17 cellular contexts compared by ENCODE assay signal in the genomic region with DNA sequence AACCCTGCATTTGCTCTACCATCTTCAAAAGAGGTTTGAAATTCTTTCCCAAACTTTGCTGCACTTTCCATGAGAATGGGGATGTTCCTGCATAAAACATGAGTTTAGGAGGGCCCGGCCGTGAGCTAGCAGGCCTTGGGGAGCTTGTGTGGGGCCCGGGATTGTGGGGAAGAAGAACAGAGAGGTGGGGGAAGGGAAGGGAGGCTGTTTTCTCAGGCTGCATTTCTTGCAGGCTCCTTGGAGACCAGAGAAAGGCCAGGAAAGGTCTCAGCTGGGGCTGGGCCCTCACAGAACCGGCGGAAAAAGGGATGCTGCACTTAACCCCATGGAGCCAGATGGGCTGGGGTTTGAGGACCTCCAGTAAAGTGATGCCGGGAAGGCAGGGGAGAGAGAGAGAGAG. TPM values are rescaled to one million over a fixed set of nuclear protein-coding genes. Genes with fewer than 3 reads are reported as not detected.
"Had no signal": no experiment of that assay in that cellular context is flagged by ENCODE, and none has a peak within 500 bp of the region (broad histone marks: within the 10 kb centered on the region; RNA-seq: fewer than 3 reads in every experiment).

No MANE protein-coding gene starts in this region.

- H3K9me3 ChIP-seq: breast epithelium, heart left ventricle, pancreas, suprapubic skin had no signal

- H3K4me1 Mint-ChIP-seq: activated CD4-positive, alpha-beta T cell treated with anti-CD3 and anti-CD28 coated beads, Interleukin-2, amount 10 ng/mL, durations not matched to agents 7 days and 5 days; activated naive CD8-positive, alpha-beta T cell treated with anti-CD3 and anti-CD28 coated beads, Interleukin-2, amount 10 ng/mL, durations not matched to agents 7 days and 5 days had no signal

- H3K4me3 Mint-ChIP-seq: activated CD4-positive, alpha-beta T cell treated with anti-CD3 and anti-CD28 coated beads, Interleukin-2, amount 10 ng/mL, durations not matched to agents 7 days and 5 days; activated naive CD8-positive, alpha-beta T cell treated with anti-CD3 and anti-CD28 coated beads, Interleukin-2, amount 10 ng/mL, durations not matched to agents 7 days and 5 days; dendritic cell treated with granulocyte-macrophage colony-stimulating factor and Interleukin-4, amounts not matched to agents 40 ng/mL and 50 ng/mL, for 4 days; stimulated activated naive CD8-positive, alpha-beta T cell treated with anti-CD3 and anti-CD28 coated beads, Interleukin-15, Interleukin-2, amounts not matched to agents 100 ng/mL and 50 ng/mL, for 24 hours; T-helper 2 cell treated with Interferon-gamma antibody and Interleukin-4, amounts not matched to agents 5 μg/mL and 100 μg/mL, for 36 hours had no signal

- H3K9me3 Mint-ChIP-seq: activated CD4-positive, alpha-beta T cell treated with anti-CD3 and anti-CD28 coated beads, Interleukin-2, amount 10 ng/mL, durations not matched to agents 7 days and 5 days; activated naive CD8-positive, alpha-beta T cell treated with anti-CD3 and anti-CD28 coated beads, Interleukin-2, amount 10 ng/mL, durations not matched to agents 7 days and 5 days; dendritic cell treated with granulocyte-macrophage colony-stimulating factor and Interleukin-4, amounts not matched to agents 40 ng/mL and 50 ng/mL, for 4 days; stimulated activated naive CD8-positive, alpha-beta T cell treated with anti-CD3 and anti-CD28 coated beads, Interleukin-15, Interleukin-2, amounts not matched to agents 100 ng/mL and 50 ng/mL, for 24 hours; T-helper 2 cell treated with Interferon-gamma antibody and Interleukin-4, amounts not matched to agents 5 μg/mL and 100 μg/mL, for 36 hours had no signal

- H3K27ac ChIP-seq: breast epithelium, heart left ventricle, pancreas, suprapubic skin had no signal

- DNase-seq: activated CD4-positive, alpha-beta T cell treated with anti-CD3 and anti-CD28 coated beads, Interleukin-2, amount 10 ng/mL, durations not matched to agents 7 days and 5 days; activated CD4-positive, CD25-positive, alpha-beta regulatory T cell; activated CD8-positive, alpha-beta memory T cell treated with anti-CD3 and anti-CD28 coated beads, Interleukin-2, amount 50 U/mL, for 48 hours; activated naive CD8-positive, alpha-beta T cell treated with anti-CD3 and anti-CD28 coated beads, Interleukin-2, amount 10 ng/mL, durations not matched to agents 7 days and 5 days; anterior cingulate cortex; heart left ventricle; kidney glomerular epithelial cell; mesenchymal stem cell; pancreas; trophoblast cell had no signal

- H3K27me3 ChIP-seq: pancreas had no signal

- H3K4me3 ChIP-seq: breast epithelium, heart left ventricle, pancreas, suprapubic skin had no signal

- H3K36me3 ChIP-seq: breast epithelium, heart left ventricle, pancreas, suprapubic skin had no signal

- H3K27ac Mint-ChIP-seq: activated CD4-positive, alpha-beta T cell treated with anti-CD3 and anti-CD28 coated beads, Interleukin-2, amount 10 ng/mL, durations not matched to agents 7 days and 5 days; activated naive CD8-positive, alpha-beta T cell treated with anti-CD3 and anti-CD28 coated beads, Interleukin-2, amount 10 ng/mL, durations not matched to agents 7 days and 5 days; dendritic cell treated with granulocyte-macrophage colony-stimulating factor and Interleukin-4, amounts not matched to agents 40 ng/mL and 50 ng/mL, for 4 days; stimulated activated naive CD8-positive, alpha-beta T cell treated with anti-CD3 and anti-CD28 coated beads, Interleukin-15, Interleukin-2, amounts not matched to agents 100 ng/mL and 50 ng/mL, for 24 hours; T-helper 2 cell treated with Interferon-gamma antibody and Interleukin-4, amounts not matched to agents 5 μg/mL and 100 μg/mL, for 36 hours had no signal

- H3K4me1 ChIP-seq: breast epithelium, pancreas had no signal

- ATAC-seq: heart left ventricle, pancreas, sciatic nerve had no signal

- H3K36me3 Mint-ChIP-seq: activated naive CD8-positive, alpha-beta T cell treated with anti-CD3 and anti-CD28 coated beads, Interleukin-2, amount 10 ng/mL, durations not matched to agents 7 days and 5 days had no signal

RNA-seq across cellular contexts. Expression of gene SEMA5B, which starts 40.8 kb away (rescaled TPM):
- total RNA-seq: activated CD4-positive, alpha-beta T cell treated with anti-CD3 and anti-CD28 coated beads, Interleukin-2, amount 10 ng/mL, durations not matched to agents 7 days and 5 days; epithelial cell of proximal tubule had no signal
